ENCODE assay signal across 29 cellular contexts in the genomic region with DNA sequence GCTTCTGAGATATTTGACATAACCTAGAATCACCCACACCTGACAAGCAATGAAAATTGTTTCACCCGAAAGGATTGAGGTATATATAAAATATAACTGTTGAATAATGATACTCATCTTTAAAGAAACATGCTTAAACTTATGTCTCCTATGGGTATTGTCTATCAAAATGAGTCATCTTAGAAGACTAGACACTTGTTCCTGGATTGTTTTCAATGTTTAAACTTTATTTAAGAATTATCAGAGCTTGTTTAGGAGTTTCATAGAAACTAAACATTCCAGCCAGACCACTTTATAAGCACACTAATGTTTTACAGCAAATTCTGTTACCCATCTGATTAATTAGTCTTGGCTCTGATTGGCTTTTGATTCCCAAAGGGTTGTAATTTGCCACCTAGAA. TPM values are rescaled to one million over a fixed set of nuclear protein-coding genes. Genes with fewer than 3 reads are reported as not detected.
DNase-seq lines count a peak whose midpoint lies in the region; ATAC-seq, FAIRE-seq and TF ChIP-seq lines count a peak whose summit lies in the region.
"Had no signal": no experiment of that assay in that cellular context is flagged by ENCODE, and none has a peak within 500 bp of the region (broad histone marks: within the 10 kb centered on the region; RNA-seq: fewer than 3 reads in every experiment).

No MANE protein-coding gene starts in this region.

- no peak for TF ChIP-seq POLR2A in endothelial cell of umbilical vein (IDR thresholded peaks at IDR 0.05; ENCODE audit: low read depth, low read length)

- CTCF ChIA-PET in activated CD4-positive, alpha-beta T cell treated with anti-CD3 and anti-CD28 coated beads for 36 hours (lab: Charles Lee): interaction anchor here (0.6 to 1.1 kb wide), 2 partner anchors 10 to 13 kb away, joined by 3 to 4 read pairs; no protein-coding TSS in a partner anchor
- CTCF ChIA-PET in endothelial cell of umbilical vein (lab: Charles Lee) (interaction anchor here (0.6 to 1.7 kb wide), 4 partner anchors 10 to 65 kb away, joined by 3 to 4 read pairs (median 4); a partner anchor contains a TSS), T-cell (lab: Charles Lee) (interaction anchor here in 1 of 2 donors (0.6 kb wide), 1 partner anchor 85 kb away, joined by 4 read pairs; no protein-coding TSS in a partner anchor)

- H3K4me3 Mint-ChIP-seq in activated CD4-positive, alpha-beta T cell treated with anti-CD3 and anti-CD28 coated beads for 36 hours: peak overlapping the region; percentile 30
- no peak overlapping the region for H3K4me3 Mint-ChIP-seq in activated naive CD8-positive, alpha-beta T cell treated with anti-CD3 and anti-CD28 coated beads, Interleukin-2, amount 50 U/mL, for 24 hours
- no peak overlapping the region for H3K4me3 Mint-ChIP-seq in activated naive CD8-positive, alpha-beta T cell treated with anti-CD3 and anti-CD28 coated beads for 36 hours
- H3K4me3 Mint-ChIP-seq in T-cell: no peak overlapping the region
- H3K4me3 Mint-ChIP-seq: CD14-positive monocyte; CD8-positive, alpha-beta memory T cell had no signal

- POLR2A ChIA-PET in activated CD4-positive, alpha-beta T cell treated with anti-CD3 and anti-CD28 coated beads for 36 hours (lab: Charles Lee): interaction anchor here (1.2 kb wide), 1 partner anchor 11 kb away, joined by 3 read pairs; no protein-coding TSS in a partner anchor
- POLR2A ChIA-PET in endothelial cell of umbilical vein (lab: Charles Lee) (no interaction called here), T-cell (lab: Charles Lee) (no interaction called here)

- H3K9me3 Mint-ChIP-seq in activated CD4-positive, alpha-beta T cell treated with anti-CD3 and anti-CD28 coated beads for 36 hours (ENCODE audit: low read depth): no peaks in the 10 kb centered on the region
- no peaks in the 10 kb centered on the region for H3K9me3 Mint-ChIP-seq in activated naive CD8-positive, alpha-beta T cell treated with anti-CD3 and anti-CD28 coated beads, Interleukin-2, amount 50 U/mL, for 24 hours
- H3K9me3 Mint-ChIP-seq in activated naive CD8-positive, alpha-beta T cell treated with anti-CD3 and anti-CD28 coated beads for 36 hours: no peaks in the 10 kb centered on the region
- no peaks in the 10 kb centered on the region for H3K9me3 Mint-ChIP-seq in T-cell
- H3K9me3 Mint-ChIP-seq: CD14-positive monocyte; CD8-positive, alpha-beta memory T cell had no signal

- H3K4me1 ChIP-seq in endothelial cell of umbilical vein (ENCODE audit: control insufficient read depth, extremely low read depth, insufficient read depth, low read length): peaks cover 16% of the 10 kb centered on the region
- H3K4me1 ChIP-seq: BE2C had no signal

- H4K20me1 ChIP-seq in endothelial cell of umbilical vein (replicated peaks; ENCODE audit: control insufficient read depth, extremely low read depth, insufficient read depth, low read length): no peaks in the 10 kb centered on the region

- no peaks in the 10 kb centered on the region for H3K27me3 ChIP-seq in endothelial cell of umbilical vein (ENCODE audit: control insufficient read depth in 2 of 2, insufficient read depth in 2 of 2, low read length in 2 of 2)
- H3K27me3 ChIP-seq: BE2C had no signal

- peaks cover 55% of the 10 kb centered on the region for H3K36me3 Mint-ChIP-seq in activated CD4-positive, alpha-beta T cell treated with anti-CD3 and anti-CD28 coated beads for 36 hours (ENCODE audit: low read depth)
- H3K36me3 Mint-ChIP-seq in activated naive CD8-positive, alpha-beta T cell treated with anti-CD3 and anti-CD28 coated beads, Interleukin-2, amount 50 U/mL, for 24 hours (ENCODE audit: low read depth): peaks cover 66% of the 10 kb centered on the region
- H3K36me3 Mint-ChIP-seq in activated naive CD8-positive, alpha-beta T cell treated with anti-CD3 and anti-CD28 coated beads for 36 hours: peaks cover 22% of the 10 kb centered on the region
- H3K36me3 Mint-ChIP-seq in T-cell: peaks cover 44% of the 10 kb centered on the region

- intact Hi-C loops in activated CD4-positive, alpha-beta T cell treated with anti-CD3 and anti-CD28 coated beads for 36 hours (cut with DNase I, micrococcal nuclease): loop anchor here (5.0 kb wide), 2 partner anchors 32 to 143 kb away; a partner anchor contains a TSS
- intact Hi-C loops in endothelial cell of umbilical vein (cut with micrococcal nuclease): no loop called here

- BruUV-seq in endothelial cell of umbilical vein (replicated peaks; lab: Mats Ljungman, UMichigan): no TSS peak

- H3K9me3 ChIP-seq in endothelial cell of umbilical vein (replicated peaks; ENCODE audit: control insufficient read depth, insufficient read depth, low read length): no peaks in the 10 kb centered on the region
- H3K9me3 ChIP-seq: BE2C had no signal

- no peaks in the 10 kb centered on the region for H3K27me3 Mint-ChIP-seq in activated CD4-positive, alpha-beta T cell treated with anti-CD3 and anti-CD28 coated beads for 36 hours
- H3K27me3 Mint-ChIP-seq in activated naive CD8-positive, alpha-beta T cell treated with anti-CD3 and anti-CD28 coated beads, Interleukin-2, amount 50 U/mL, for 24 hours: no peaks in the 10 kb centered on the region
- no peaks in the 10 kb centered on the region for H3K27me3 Mint-ChIP-seq in activated naive CD8-positive, alpha-beta T cell treated with anti-CD3 and anti-CD28 coated beads for 36 hours
- no peaks in the 10 kb centered on the region for H3K27me3 Mint-ChIP-seq in T-cell
- H3K27me3 Mint-ChIP-seq: CD8-positive, alpha-beta memory T cell had no signal

- peaks cover 25 to 33% of the 10 kb centered on the region in 2 experiments for H3K36me3 ChIP-seq in endothelial cell of umbilical vein (ENCODE audit: control insufficient read depth in 2 of 2, extremely low read depth in 1 of 2, insufficient read depth in 2 of 2, low read length in 2 of 2)

- no peak for DNase-seq in activated CD4-positive, alpha-beta T cell treated with anti-CD3 and anti-CD28 coated beads for 36 hours
- DNase-seq in activated CD4-positive, alpha-beta T cell treated with anti-CD3 and anti-CD28 coated beads, Interleukin-2, amount 50 U/mL, for 1 hour: no peak
- DNase-seq in activated naive CD8-positive, alpha-beta T cell treated with anti-CD3 and anti-CD28 coated beads, Interleukin-2, amount 50 U/mL, for 24 hours: no peak
- no peak for DNase-seq in activated naive CD8-positive, alpha-beta T cell treated with anti-CD3 and anti-CD28 coated beads for 36 hours
- DNase-seq in endothelial cell of umbilical vein (ENCODE audit: low read depth, low spot score) (no peak), hypothalamus (lab: John Stamatoyannopoulos, UW) (no peak), OCI-M1 (lab: John Stamatoyannopoulos, UW) (no peak), T-cell (no peak)
- DNase-seq: BE2C; CD8-positive, alpha-beta memory T cell; DMS 273 treated with DMSO at 0.1 percent for 48 hours; DMS79; EL; GDM1; KG1; MM.1S; NCI-H1048; NCI-H1417; NCI-H1694; NCI-H2029 treated with DMSO at 0.1 percent for 48 hours; NCI-H2227 treated with DMSO at 0.1 percent for 48 hours; NCI-H526 treated with DMSO at 0.1 percent for 48 hours; RPMI8226; SHP77 had no signal

- H3K4me3 ChIP-seq in endothelial cell of umbilical vein (replicated peaks in 1 of 3; ENCODE audit: insufficient read depth in 1 of 3, low read depth in 1 of 3, low read length in 3 of 3): no peak overlapping the region

- H3K4me2 ChIP-seq in endothelial cell of umbilical vein (ENCODE audit: insufficient read depth, low read length): no peak overlapping the region

- H3K27ac ChIP-seq in endothelial cell of umbilical vein (ENCODE audit: insufficient read depth, low read depth, low read length): no peak overlapping the region
- H3K27ac ChIP-seq: 22Rv1 had no signal

- ATAC-seq in activated CD4-positive, alpha-beta T cell treated with anti-CD3 and anti-CD28 coated beads for 36 hours: no peak
- no peak for ATAC-seq in activated naive CD8-positive, alpha-beta T cell treated with anti-CD3 and anti-CD28 coated beads, Interleukin-2, amount 50 U/mL, for 24 hours
- ATAC-seq in T-cell (replicated peaks in 1 of 4): no peak
- ATAC-seq: HCT116 had no signal

- H3K79me2 ChIP-seq in endothelial cell of umbilical vein (ENCODE audit: control insufficient read depth, insufficient read depth, low read length): no peaks in the 10 kb centered on the region

- peak overlapping the region; percentile 45 for H3K27ac Mint-ChIP-seq in activated CD4-positive, alpha-beta T cell treated with anti-CD3 and anti-CD28 coated beads for 36 hours
- peak overlapping the region; percentile 49 for H3K27ac Mint-ChIP-seq in activated naive CD8-positive, alpha-beta T cell treated with anti-CD3 and anti-CD28 coated beads, Interleukin-2, amount 50 U/mL, for 24 hours
- no peak overlapping the region for H3K27ac Mint-ChIP-seq in activated naive CD8-positive, alpha-beta T cell treated with anti-CD3 and anti-CD28 coated beads for 36 hours
- H3K27ac Mint-ChIP-seq in T-cell: no peak overlapping the region

- no peaks in the 10 kb centered on the region for H3K9me1 ChIP-seq in endothelial cell of umbilical vein (replicated peaks; ENCODE audit: control insufficient read depth, extremely low read depth, insufficient read depth, low read length)

- H3K4me1 Mint-ChIP-seq in activated CD4-positive, alpha-beta T cell treated with anti-CD3 and anti-CD28 coated beads for 36 hours: peaks cover 30% of the 10 kb centered on the region
- H3K4me1 Mint-ChIP-seq in activated naive CD8-positive, alpha-beta T cell treated with anti-CD3 and anti-CD28 coated beads, Interleukin-2, amount 50 U/mL, for 24 hours: peaks cover 26% of the 10 kb centered on the region
- peaks cover 4% of the 10 kb centered on the region for H3K4me1 Mint-ChIP-seq in activated naive CD8-positive, alpha-beta T cell treated with anti-CD3 and anti-CD28 coated beads for 36 hours
- H3K4me1 Mint-ChIP-seq in T-cell: peaks cover 0 to 2% (median 0%) of the 10 kb centered on the region in 3 donors
- H3K4me1 Mint-ChIP-seq: CD14-positive monocyte had no signal

- no peak for TF ChIP-seq CTCF in endothelial cell of umbilical vein (IDR thresholded peaks at IDR 0.05; ENCODE audit: extremely low read depth in 1 of 2, insufficient read depth in 1 of 2, low read depth in 1 of 2, low read length in 2 of 2)

- peak; percentile 37 for FAIRE-seq in endothelial cell of umbilical vein (lab: Jason Lieb, UNC)
- FAIRE-seq: GM12891, H1 had no signal

- no peak overlapping the region for H3K9ac ChIP-seq in endothelial cell of umbilical vein (replicated peaks; ENCODE audit: extremely low read depth, insufficient read depth, low read length)

- H2AFZ ChIP-seq in endothelial cell of umbilical vein (ENCODE audit: low read depth, low read length): no peak overlapping the region

- dilution Hi-C loops in endothelial cell of umbilical vein (cut with MboI; ENCODE audit: extremely low pct_ligation_motif_present, low sequenced_read_pairs): no loop called here

RNA-seq across cellular contexts. Expression of a gene that starts 19.6 kb away (rescaled TPM):
- 10 to 100 TPM; 31.2 to 33.7 TPM for total RNA-seq in activated CD4-positive, alpha-beta T cell treated with anti-CD3 and anti-CD28 coated beads for 36 hours
- total RNA-seq in activated naive CD8-positive, alpha-beta T cell treated with anti-CD3 and anti-CD28 coated beads for 36 hours: 10 to 100 TPM; 38.9 to 40.8 TPM
- 21.7 and 22.1 TPM in 2 replicates for total RNA-seq in endothelial cell of umbilical vein
- 17.4 and 19.3 TPM in 2 replicates for polyA plus RNA-seq in endothelial cell of umbilical vein
- polyA plus RNA-seq in endothelial cell of umbilical vein (2011; cell fraction: cytosol; rRNA removed): 15.0 and 15.5 TPM in 2 replicates
- 32.6 and 37.9 TPM in 2 replicates for polyA plus RNA-seq in endothelial cell of umbilical vein (2011; cell fraction: nucleus; rRNA removed)
- 17.0 and 17.5 TPM in 2 replicates for polyA plus RNA-seq in endothelial cell of umbilical vein (2012)
- polyA minus RNA-seq in endothelial cell of umbilical vein: 44.7 and 57.5 TPM in 2 replicates
- polyA minus RNA-seq in endothelial cell of umbilical vein (2011; cell fraction: cytosol; rRNA and poly(A)+ RNA removed): 48.2 TPM
- 25.0 and 26.8 TPM in 2 replicates for polyA minus RNA-seq in endothelial cell of umbilical vein (2011; cell fraction: nucleus; rRNA and poly(A)+ RNA removed)
- total RNA-seq in T-cell: 10 to 100 TPM; 41.5 to 55.8 (median 48.5) TPM

RNA-seq across cellular contexts. Expression of a gene that starts 45.1 kb away (rescaled TPM):
- 100 to 1,000 TPM; 102 to 106 TPM for total RNA-seq in activated CD4-positive, alpha-beta T cell treated with anti-CD3 and anti-CD28 coated beads for 36 hours
- total RNA-seq in activated naive CD8-positive, alpha-beta T cell treated with anti-CD3 and anti-CD28 coated beads for 36 hours: 10 to 100 TPM; 73.9 to 75.4 TPM
- total RNA-seq in endothelial cell of umbilical vein (54.5 and 55.8 TPM in 2 replicates), T-cell (10 to 100 TPM; 20.5 to 32.1 (median 30.8) TPM)
- polyA plus RNA-seq in endothelial cell of umbilical vein: 22.6 and 33.2 TPM in 2 replicates
- polyA plus RNA-seq in endothelial cell of umbilical vein (2011; cell fraction: cytosol; rRNA removed): 57.2 and 63.0 TPM in 2 replicates
- 27.9 and 39.5 TPM in 2 replicates for polyA plus RNA-seq in endothelial cell of umbilical vein (2011; cell fraction: nucleus; rRNA removed)
- polyA plus RNA-seq in endothelial cell of umbilical vein (2012): 69.2 and 84.2 TPM in 2 replicates
- polyA minus RNA-seq in endothelial cell of umbilical vein: 17.0 and 17.1 TPM in 2 replicates
- 21.1 TPM for polyA minus RNA-seq in endothelial cell of umbilical vein (2011; cell fraction: cytosol; rRNA and poly(A)+ RNA removed)
- 9.5 and 11.1 TPM in 2 replicates for polyA minus RNA-seq in endothelial cell of umbilical vein (2011; cell fraction: nucleus; rRNA and poly(A)+ RNA removed)

RNA-seq across cellular contexts. Expression of a gene that starts 45.4 kb away (rescaled TPM):
- 10 to 100 TPM; 47.9 to 65.8 TPM for total RNA-seq in activated CD4-positive, alpha-beta T cell treated with anti-CD3 and anti-CD28 coated beads for 36 hours
- total RNA-seq in activated naive CD8-positive, alpha-beta T cell treated with anti-CD3 and anti-CD28 coated beads for 36 hours: 10 to 100 TPM; 87.2 to 90.9 TPM
- total RNA-seq in endothelial cell of umbilical vein: 87.4 and 98.7 TPM in 2 replicates
- 25.2 and 44.6 TPM in 2 replicates for polyA plus RNA-seq in endothelial cell of umbilical vein
- 58.0 and 58.6 TPM in 2 replicates for polyA plus RNA-seq in endothelial cell of umbilical vein (2011; cell fraction: cytosol; rRNA removed)
- polyA plus RNA-seq in endothelial cell of umbilical vein (2011; cell fraction: nucleus; rRNA removed): 26.0 and 35.6 TPM in 2 replicates
- 65.9 and 73.2 TPM in 2 replicates for polyA plus RNA-seq in endothelial cell of umbilical vein (2012)
- 10.3 and 19.1 TPM in 2 replicates for polyA minus RNA-seq in endothelial cell of umbilical vein
- 84.7 TPM for polyA minus RNA-seq in endothelial cell of umbilical vein (2011; cell fraction: cytosol; rRNA and poly(A)+ RNA removed)
- polyA minus RNA-seq in endothelial cell of umbilical vein (2011; cell fraction: nucleus; rRNA and poly(A)+ RNA removed): 32.4 and 39.3 TPM in 2 replicates
- total RNA-seq in T-cell: 10 to 100 TPM; 59.4 to 69.9 (median 62.4) TPM

Comparison
In these comparisons a context has a peak if more than half of its experiments do, and no peak if none do; other contexts are left out.
1. H3K27ac Mint-ChIP-seq: peak in activated CD4-positive, alpha-beta T cell treated with anti-CD3 and anti-CD28 coated beads for 36 hours (single experiment) and activated naive CD8-positive, alpha-beta T cell treated with anti-CD3 and anti-CD28 coated beads, Interleukin-2, amount 50 U/mL, for 24 hours (single experiment); none in activated naive CD8-positive, alpha-beta T cell treated with anti-CD3 and anti-CD28 coated beads for 36 hours (single experiment) and T-cell (0 of 2).